ENCODE assay signal across 1 cellular context in genomic region chr16:72099377-72099818, GRCh38.
TF ChIP-seq lines count a peak whose summit lies in the region.

No MANE protein-coding gene starts in this region.

TF ChIP-seq in K562, 482 proteins besides CTCF, POLR2A, EP300 and RAD21:
- TF ChIP-seq SMC3 (conservative IDR thresholded peaks at IDR 0.05; ENCODE audit: insufficient read depth, low read depth, low read length), result peak; percentile 67
- TF ChIP-seq PBX2 (CRISPR knock-in tag; IDR thresholded peaks at IDR 0.05; ENCODE audit: low read depth), result peak; percentile 45; the same call in 1 of the 2 replicates
- TF ChIP-seq PBX2 (tag; conservative IDR thresholded peaks at IDR 0.05; ENCODE audit: low read depth), result peak; percentile 79
- TF ChIP-seq E2F8 (IDR thresholded peaks at IDR 0.05; ENCODE audit: low read depth, partially characterized antibody), result no peak
- no peak for TF ChIP-seq ZNF696 (CRISPR knock-in tag; conservative IDR thresholded peaks at IDR 0.05)
- TF ChIP-seq DEAF1 (CRISPR knock-in tag; IDR thresholded peaks at IDR 0.05), result peak; percentile 49; the same call in 1 of the 2 replicates
- TF ChIP-seq MEIS2 (IDR thresholded peaks at IDR 0.05; ENCODE audit: partially characterized antibody), result peak; percentile 24
- no peak for TF ChIP-seq SNAPC5 (CRISPR knock-in tag; IDR thresholded peaks at IDR 0.05)
- TF ChIP-seq PKNOX1 (IDR thresholded peaks at IDR 0.05), result peak; percentile 93
TF ChIP-seq in K562: peak in this region for 5.
